In the genomic region with DNA sequence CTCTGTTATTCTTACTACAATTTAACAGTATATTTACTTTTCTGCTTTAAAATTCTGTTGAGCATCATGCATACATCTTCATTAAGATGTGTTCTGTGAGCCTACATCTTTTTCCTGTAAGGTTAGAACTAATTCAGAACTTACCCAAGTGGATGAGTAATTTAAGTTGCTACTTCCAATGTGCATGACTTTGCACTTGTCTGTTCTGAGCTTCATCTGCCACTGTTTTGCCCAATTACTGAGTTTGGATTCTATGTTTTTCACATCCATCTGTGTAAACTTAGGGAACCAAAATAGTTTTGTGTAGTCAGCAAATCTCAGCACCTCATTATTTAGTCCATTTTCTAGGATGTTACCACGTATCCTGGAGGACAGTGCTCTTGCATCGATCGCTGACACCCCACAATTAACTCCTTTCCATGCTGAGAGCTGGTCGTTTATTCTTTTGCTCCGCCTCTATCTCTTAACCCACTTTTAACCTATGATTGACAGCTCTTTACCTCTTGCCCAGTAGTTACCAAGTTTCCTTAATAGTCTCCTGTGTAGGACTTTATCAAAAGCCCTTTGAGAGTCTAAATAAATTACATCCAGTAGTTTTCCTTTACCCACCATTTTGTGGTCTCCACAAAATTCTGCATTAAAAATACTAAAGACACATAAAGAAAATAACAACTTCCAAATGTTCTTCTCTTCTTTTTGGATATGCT, we compare ENCODE assay signal across 21 cellular contexts. TPM values are rescaled to one million over a fixed set of nuclear protein-coding genes. Genes with fewer than 3 reads are reported as not detected.
DNase-seq lines count a peak whose midpoint lies in the region; ATAC-seq and TF ChIP-seq lines count a peak whose summit lies in the region.
"Had no signal": no experiment of that assay in that cellular context is flagged by ENCODE, and none has a peak within 500 bp of the region (broad histone marks: within the 10 kb centered on the region; RNA-seq: fewer than 3 reads in every experiment).

No MANE protein-coding gene starts in this region.

- H3K27ac ChIP-seq in IMR-90 (ENCODE audit: insufficient read depth, low read length) (no peak overlapping the region), parathyroid adenoma (no peak overlapping the region), caudate nucleus (ENCODE audit: low read depth, low read length) (no peak overlapping the region)
- H3K27ac ChIP-seq: BLaER1, RWPE1 had no signal

- no peak overlapping the region for H4K8ac ChIP-seq in IMR-90 (ENCODE audit: low read depth in 2 of 2, low read length in 2 of 2)

- no peak for TF ChIP-seq POLR2A in IMR-90 (IDR thresholded peaks at IDR 0.05; ENCODE audit: low read depth, low read length)

- no peak overlapping the region for H3K4ac ChIP-seq in IMR-90 (ENCODE audit: low read depth, low read length)

- no peak for ATAC-seq in IMR-90 (ENCODE audit: low read depth)
- no peak for ATAC-seq in HG03521 (IDR thresholded peaks at IDR 0.05; ENCODE audit: unreplicated experiment)
- ATAC-seq: CD8-positive, alpha-beta T cell had no signal

- H3K23ac ChIP-seq in IMR-90 (ENCODE audit: low read depth, low read length): no peak overlapping the region

- H3K4me1 Mint-ChIP-seq in dendritic cell treated with granulocyte-macrophage colony-stimulating factor and Interleukin-4, amounts not matched to agents 40 ng/mL and 50 ng/mL, for 4 days (ENCODE audit: low read depth): peaks cover 63% of the 10 kb centered on the region

- H4K20me1 ChIP-seq in IMR-90 (ENCODE audit: insufficient read depth, low read length): no peaks in the 10 kb centered on the region
- H4K20me1 ChIP-seq: BLaER1 had no signal

- H3K14ac ChIP-seq in IMR-90 (replicated peaks; ENCODE audit: low read depth, low read length): no peak overlapping the region

- H3K9me3 ChIP-seq in IMR-90 (ENCODE audit: control insufficient read depth, insufficient read depth, low read length) (no peaks in the 10 kb centered on the region), parathyroid adenoma (ENCODE audit: control insufficient read depth, low read length) (no peaks in the 10 kb centered on the region)
- H3K9me3 ChIP-seq: BLaER1 had no signal

- no peaks in the 10 kb centered on the region for H3K9me3 Mint-ChIP-seq in dendritic cell treated with granulocyte-macrophage colony-stimulating factor and Interleukin-4, amounts not matched to agents 40 ng/mL and 50 ng/mL, for 4 days
- H3K9me3 Mint-ChIP-seq: CD8-positive, alpha-beta T cell had no signal

- H2BK20ac ChIP-seq in IMR-90 (ENCODE audit: low read depth, low read length): no peak overlapping the region

- no peak for TF ChIP-seq CTCF in IMR-90 (conservative IDR thresholded peaks at IDR 0.05; ENCODE audit: low read depth, low read length)
- no peak for TF ChIP-seq CTCF in parathyroid adenoma (IDR thresholded peaks at IDR 0.05)

- no peak overlapping the region for H2AK9ac ChIP-seq in IMR-90 (replicated peaks; ENCODE audit: low read depth, low read length, poor library complexity)

- no peak overlapping the region for H3K56ac ChIP-seq in IMR-90 (ENCODE audit: extremely low read depth, insufficient read depth, low read length)

- no peaks in the 10 kb centered on the region for H3K9me1 ChIP-seq in IMR-90 (ENCODE audit: insufficient read depth, low read length)

- no peaks in the 10 kb centered on the region for H3K27me3 ChIP-seq in IMR-90 (ENCODE audit: control insufficient read depth, insufficient read depth, low read length)
- no peaks in the 10 kb centered on the region for H3K27me3 ChIP-seq in parathyroid adenoma (ENCODE audit: control insufficient read depth, insufficient read depth, low read length)
- H3K27me3 ChIP-seq: BLaER1 had no signal

- CTCF ChIA-PET in IMR-90 (lab: Yijun Ruan, JAX): interaction anchor here (0.6 kb wide), 1 partner anchor 19 kb away, joined by 3 read pairs; no protein-coding TSS in a partner anchor

- H3K4me3 ChIP-seq in IMR-90 (ENCODE audit: insufficient read depth, low read depth, low read length) (no peak overlapping the region), parathyroid adenoma (ENCODE audit: low read depth, low read length) (no peak overlapping the region)
- H3K4me3 ChIP-seq: BLaER1 had no signal

- no TSS peak for BruUV-seq in IMR-90 (replicated peaks; lab: Mats Ljungman, UMichigan)

- H2BK120ac ChIP-seq in IMR-90 (ENCODE audit: low read depth, low read length): no peak overlapping the region

- H3K79me1 ChIP-seq in IMR-90 (ENCODE audit: low read depth in 1 of 2, low read length in 2 of 2): no peaks in the 10 kb centered on the region

- H3K27ac Mint-ChIP-seq in dendritic cell treated with granulocyte-macrophage colony-stimulating factor and Interleukin-4, amounts not matched to agents 40 ng/mL and 50 ng/mL, for 4 days: peak overlapping the region; percentile 6
- H3K27ac Mint-ChIP-seq: CD8-positive, alpha-beta T cell had no signal

- no peak overlapping the region for H3K18ac ChIP-seq in IMR-90 (ENCODE audit: low read depth, low read length)

- no peak overlapping the region for H2BK15ac ChIP-seq in IMR-90 (ENCODE audit: low read depth, low read length)

- H3K4me3 Mint-ChIP-seq in dendritic cell treated with granulocyte-macrophage colony-stimulating factor and Interleukin-4, amounts not matched to agents 40 ng/mL and 50 ng/mL, for 4 days: no peak overlapping the region
- H3K4me3 Mint-ChIP-seq: CD8-positive, alpha-beta T cell had no signal

- no peak for TF ChIP-seq RAD21 in IMR-90 (IDR thresholded peaks at IDR 0.05; ENCODE audit: low read length)

- peaks cover 2% of the 10 kb centered on the region for H3K27me3 Mint-ChIP-seq in dendritic cell treated with granulocyte-macrophage colony-stimulating factor and Interleukin-4, amounts not matched to agents 40 ng/mL and 50 ng/mL, for 4 days

- POLR2A ChIA-PET in IMR-90 (lab: Charles Lee; ENCODE audit: unreplicated experiment): no interaction called here

- H2BK5ac ChIP-seq in IMR-90 (ENCODE audit: low read depth, low read length, poor library complexity, severe bottlenecking): no peak overlapping the region

- H3K36me3 ChIP-seq in IMR-90 (ENCODE audit: control insufficient read depth, insufficient read depth, low read length): no peaks in the 10 kb centered on the region
- H3K36me3 ChIP-seq in parathyroid adenoma (ENCODE audit: control insufficient read depth, insufficient read depth, low read length): no peaks in the 10 kb centered on the region
- H3K36me3 ChIP-seq: BLaER1 had no signal

- no peaks in the 10 kb centered on the region for H3K79me2 ChIP-seq in parathyroid adenoma

- H4K91ac ChIP-seq in IMR-90 (ENCODE audit: insufficient read depth, low read depth, low read length): no peak overlapping the region

- H2AK5ac ChIP-seq in IMR-90 (ENCODE audit: low read depth, low read length): no peak overlapping the region

- no peak overlapping the region for H4K5ac ChIP-seq in IMR-90 (ENCODE audit: low read depth, low read length)

- H2AFZ ChIP-seq in IMR-90 (replicated peaks; ENCODE audit: low read length, poor library complexity) (no peak overlapping the region), parathyroid adenoma (peak overlapping the region; percentile 14)

- in situ Hi-C loops in IMR-90 (cut with MboI; ENCODE audit: low sequenced_read_pairs): no loop called here

- H3K4me1 ChIP-seq in IMR-90 (ENCODE audit: control insufficient read depth, insufficient read depth, low read length) (no peaks in the 10 kb centered on the region; the same call in 1 of the 2 replicates), parathyroid adenoma (peaks cover 21% of the 10 kb centered on the region)
- H3K4me1 ChIP-seq: BLaER1 had no signal

- no peak overlapping the region for H3K9ac ChIP-seq in IMR-90 (ENCODE audit: low read depth, low read length)
- no peak overlapping the region for H3K9ac ChIP-seq in parathyroid adenoma
- H3K9ac ChIP-seq: BLaER1 had no signal

- 48% methylated on average over 4 of the region's 5 CpGs; no CpG with 5 or more reads in 1 of the 2 experiments for WGBS in IMR-90 (ENCODE audit: extremely low coverage in 2 of 2, insufficient read length in 1 of 2), 2 experiments

- DNase-seq in NCI-H1417 (lab: John Stamatoyannopoulos, UW) (peak in 2 of 3 experiments; percentile 6 to 52), NCI-H1417 treated with DMSO at 0.1 percent for 48 hours (lab: John Stamatoyannopoulos, UW) (no peak), IMR-90 (no peak), caudate nucleus (lab: John Stamatoyannopoulos, UW) (no peak)
- no peak for DNase-seq in activated CD8-positive, alpha-beta memory T cell treated with anti-CD3 and anti-CD28 coated beads, Interleukin-2, amount 50 U/mL, for 48 hours
- DNase-seq: 8988T; CD8-positive, alpha-beta T cell; GOT3; MM.1S; NCI-H1105; NCI-H187; NCI-H2107; NCI-H226; NCI-H524; NCI-H82; SIG-M5 had no signal

- intact Hi-C loops in IMR-90 (cut with micrococcal nuclease): no loop called here
- intact Hi-C loops in dendritic cell treated with granulocyte-macrophage colony-stimulating factor and Interleukin-4, amounts not matched to agents 40 ng/mL and 50 ng/mL, for 4 days (cut with micrococcal nuclease): no loop called here

- dilution Hi-C loops in IMR-90 (cut with HindIII; ENCODE audit: low sequenced_read_pairs, unreplicated experiment): no loop called here

- no peak overlapping the region for H3K4me2 ChIP-seq in IMR-90 (ENCODE audit: low read depth, low read length)
- H3K4me2 ChIP-seq in parathyroid adenoma (ENCODE audit: low read length): no peak overlapping the region
- H3K4me2 ChIP-seq: BLaER1 had no signal

- H3K36me3 Mint-ChIP-seq in dendritic cell treated with granulocyte-macrophage colony-stimulating factor and Interleukin-4, amounts not matched to agents 40 ng/mL and 50 ng/mL, for 4 days (ENCODE audit: low read depth): no peaks in the 10 kb centered on the region
- H3K36me3 Mint-ChIP-seq: CD8-positive, alpha-beta T cell had no signal

TF ChIP-seq in IMR-90, 13 proteins besides CTCF, POLR2A, EP300 and RAD21:
- TF ChIP-seq MAFK (IDR thresholded peaks at IDR 0.05; ENCODE audit: low read depth, low read length) (peak; percentile 89), FOS (IDR thresholded peaks at IDR 0.05; ENCODE audit: low read depth, low read length) (no peak)
TF ChIP-seq in IMR-90: peak in this region for 1.

RNA-seq across cellular contexts. Expression of gene CITED2, which starts 44.1 kb away (rescaled TPM):
- 163 and 266 TPM in 2 replicates for total RNA-seq in IMR-90 (2012; rRNA removed)
- polyA plus RNA-seq in IMR-90 (2012; rRNA removed): 483 and 714 TPM in 2 replicates
- polyA plus RNA-seq in IMR-90 (2012; cell fraction: cytosol; rRNA removed): 132 and 474 TPM in 2 replicates
- polyA plus RNA-seq in IMR-90 (2012; cell fraction: nucleus; rRNA removed; ENCODE audit: low replicate concordance): 416 and 734 TPM in 2 replicates

Comparison
In these comparisons a context has a peak if more than half of its experiments do, and no peak if none do; other contexts are left out.
1. DNase-seq: peak in NCI-H1417 (2 of 3); none in NCI-H1417 treated with DMSO at 0.1 percent for 48 hours (single experiment), IMR-90 (single experiment), caudate nucleus (0 of 61) and activated CD8-positive, alpha-beta memory T cell treated with anti-CD3 and anti-CD28 coated beads, Interleukin-2, amount 50 U/mL, for 48 hours (single experiment).